Comparison of ENCODE assay signal across 26 cellular contexts in the genomic region with DNA sequence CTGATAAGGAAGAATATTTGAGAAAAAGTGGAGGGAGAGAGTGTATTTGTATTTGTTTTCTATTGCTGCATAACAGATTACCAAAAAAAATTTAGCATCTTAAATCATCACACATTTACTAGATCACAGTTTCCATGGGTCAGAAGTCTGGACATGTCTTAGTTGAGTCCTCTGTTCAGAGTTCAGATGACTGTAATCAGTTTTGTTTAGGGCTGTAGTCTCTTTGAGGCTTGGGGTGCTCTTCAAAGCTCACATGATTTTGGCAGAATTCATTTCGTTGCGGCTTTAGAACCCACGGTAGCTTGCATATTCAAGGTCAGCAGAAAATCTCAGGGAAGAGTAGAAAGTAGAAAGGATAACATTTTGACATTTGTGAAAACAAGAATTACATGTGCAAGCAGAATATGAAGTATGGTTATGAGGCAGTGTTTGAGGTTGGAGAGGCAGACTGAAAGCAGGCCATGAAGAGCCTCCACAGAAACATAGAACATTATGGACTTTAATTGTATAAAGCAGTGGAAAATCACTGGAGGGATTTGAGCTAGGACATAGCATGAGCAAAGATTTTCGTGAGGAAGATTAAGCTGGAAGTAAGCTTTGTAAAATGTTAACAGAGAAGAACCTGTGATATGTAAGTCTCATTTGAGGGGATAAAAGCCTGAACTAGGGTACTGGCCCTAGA.
A peak's percentile ranks its signal among the peaks of the same experiment; 100 is the strongest.
DNase-seq lines count a peak whose midpoint lies in the region; ATAC-seq and TF ChIP-seq lines count a peak whose summit lies in the region.
"Had no signal": no experiment of that assay in that cellular context is flagged by ENCODE, and none has a peak within 500 bp of the region (broad histone marks: within the 10 kb centered on the region; RNA-seq: fewer than 3 reads in every experiment).

No MANE protein-coding gene starts in this region.

- no peaks in the 10 kb centered on the region for H3K27me3 ChIP-seq in tibial nerve
- H3K27me3 ChIP-seq: gastrocnemius medialis, Peyer's patch, right atrium auricular region, SJSA1, upper lobe of right lung had no signal

- peaks cover 4% of the 10 kb centered on the region for H3K4me1 Mint-ChIP-seq in mesothelial cell of epicardium
- no peaks in the 10 kb centered on the region for H3K4me1 Mint-ChIP-seq in activated T-helper 2 cell treated with anti-CD3 and anti-CD28 coated beads, Interferon-gamma antibody, Interleukin-2, Interleukin-4, amounts not matched to agents 10 μg/mL and 5 μg/mL and 100 μg/mL, durations not matched to agents 14 hours and 24 hours and 36 hours (ENCODE audit: low read depth)
- H3K4me1 Mint-ChIP-seq in activated naive CD8-positive, alpha-beta T cell treated with anti-CD3 and anti-CD28 coated beads, Interleukin-2, amount 50 U/mL, for 24 hours = no peaks in the 10 kb centered on the region
- H3K4me1 Mint-ChIP-seq: CD14-positive monocyte had no signal

- H3K36me3 Mint-ChIP-seq in mesothelial cell of epicardium = no peaks in the 10 kb centered on the region
- no peaks in the 10 kb centered on the region for H3K36me3 Mint-ChIP-seq in activated T-helper 2 cell treated with anti-CD3 and anti-CD28 coated beads, Interferon-gamma antibody, Interleukin-2, Interleukin-4, amounts not matched to agents 10 μg/mL and 5 μg/mL and 100 μg/mL, durations not matched to agents 14 hours and 24 hours and 36 hours (ENCODE audit: low read depth)
- H3K36me3 Mint-ChIP-seq in activated naive CD8-positive, alpha-beta T cell treated with anti-CD3 and anti-CD28 coated beads, Interleukin-2, amount 50 U/mL, for 24 hours (ENCODE audit: low read depth) = peaks cover 11% of the 10 kb centered on the region

- no peaks in the 10 kb centered on the region for H3K9me3 ChIP-seq in tibial nerve
- H3K9me3 ChIP-seq: gastrocnemius medialis, lower lobe of right lung, Peyer's patch, SJSA1, upper lobe of right lung had no signal

- no peaks in the 10 kb centered on the region for H3K36me3 ChIP-seq in tibial nerve
- H3K36me3 ChIP-seq: gastrocnemius medialis, lower lobe of right lung, Peyer's patch, right atrium auricular region, SJSA1, upper lobe of right lung had no signal

- no peak for TF ChIP-seq CTCF in mesothelial cell of epicardium (IDR thresholded peaks at IDR 0.05; ENCODE audit: unreplicated experiment)
- TF ChIP-seq CTCF in tibial nerve (IDR thresholded peaks at IDR 0.05) = no peak

- H3K4me3 ChIP-seq in tibial nerve = no peak overlapping the region
- H3K4me3 ChIP-seq: gastrocnemius medialis, lower lobe of right lung, Peyer's patch, right atrium auricular region, SJSA1, upper lobe of right lung had no signal

- H3K4me3 Mint-ChIP-seq in mesothelial cell of epicardium = no peak overlapping the region
- H3K4me3 Mint-ChIP-seq in activated T-helper 2 cell treated with anti-CD3 and anti-CD28 coated beads, Interferon-gamma antibody, Interleukin-2, Interleukin-4, amounts not matched to agents 10 μg/mL and 5 μg/mL and 100 μg/mL, durations not matched to agents 14 hours and 24 hours and 36 hours (ENCODE audit: low read depth) = no peak overlapping the region
- no peak overlapping the region for H3K4me3 Mint-ChIP-seq in activated naive CD8-positive, alpha-beta T cell treated with anti-CD3 and anti-CD28 coated beads, Interleukin-2, amount 50 U/mL, for 24 hours
- H3K4me3 Mint-ChIP-seq: CD14-positive monocyte had no signal

- H3K27me3 Mint-ChIP-seq in mesothelial cell of epicardium (ENCODE audit: low read depth) = no peaks in the 10 kb centered on the region
- no peaks in the 10 kb centered on the region for H3K27me3 Mint-ChIP-seq in activated T-helper 2 cell treated with anti-CD3 and anti-CD28 coated beads, Interferon-gamma antibody, Interleukin-2, Interleukin-4, amounts not matched to agents 10 μg/mL and 5 μg/mL and 100 μg/mL, durations not matched to agents 14 hours and 24 hours and 36 hours (ENCODE audit: low read depth)
- H3K27me3 Mint-ChIP-seq in activated naive CD8-positive, alpha-beta T cell treated with anti-CD3 and anti-CD28 coated beads, Interleukin-2, amount 50 U/mL, for 24 hours = no peaks in the 10 kb centered on the region

- WGBS in tibial nerve, 2 donors = 81 to 88% methylated on average over 4 of the region's 4 CpGs

- intact Hi-C loops in activated T-helper 2 cell treated with anti-CD3 and anti-CD28 coated beads, Interferon-gamma antibody, Interleukin-2, Interleukin-4, amounts not matched to agents 10 μg/mL and 5 μg/mL and 100 μg/mL, durations not matched to agents 14 hours and 24 hours and 36 hours (cut with micrococcal nuclease) = no loop called here

- TF ChIP-seq EP300 in tibial nerve (IDR thresholded peaks at IDR 0.05) = no peak

- peak; percentile 67 for ATAC-seq in HG02610 (IDR thresholded peaks at IDR 0.05; ENCODE audit: unreplicated experiment)
- no peak for ATAC-seq in activated naive CD8-positive, alpha-beta T cell treated with anti-CD3 and anti-CD28 coated beads, Interleukin-2, amount 50 U/mL, for 24 hours
- ATAC-seq: gastrocnemius medialis, lower lobe of right lung, upper lobe of right lung had no signal

- peak overlapping the region; percentile 1 for H3K27ac Mint-ChIP-seq in mesothelial cell of epicardium
- no peak overlapping the region for H3K27ac Mint-ChIP-seq in activated T-helper 2 cell treated with anti-CD3 and anti-CD28 coated beads, Interferon-gamma antibody, Interleukin-2, Interleukin-4, amounts not matched to agents 10 μg/mL and 5 μg/mL and 100 μg/mL, durations not matched to agents 14 hours and 24 hours and 36 hours
- H3K27ac Mint-ChIP-seq in activated naive CD8-positive, alpha-beta T cell treated with anti-CD3 and anti-CD28 coated beads, Interleukin-2, amount 50 U/mL, for 24 hours = no peak overlapping the region

- no peak for TF ChIP-seq POLR2A in tibial nerve (IDR thresholded peaks at IDR 0.05)

- DNase-seq in Ammon's horn (ENCODE audit: low spot score) (peak; percentile 2), cerebellar cortex (ENCODE audit: low spot score) (peak; percentile 70), mesothelial cell of epicardium (ENCODE audit: low spot score in 2 of 2, unreplicated experiment in 2 of 2) (no peak), HK-2 (ENCODE audit: unreplicated experiment) (no peak), tibial nerve (ENCODE audit: low spot score in 2 of 2) (no peak)
- DNase-seq in activated T-helper 2 cell treated with anti-CD3 and anti-CD28 coated beads, Interferon-gamma antibody, Interleukin-2, Interleukin-4, amounts not matched to agents 10 μg/mL and 5 μg/mL and 100 μg/mL, durations not matched to agents 14 hours and 24 hours and 36 hours (ENCODE audit: low spot score) = no peak
- DNase-seq in activated naive CD8-positive, alpha-beta T cell treated with anti-CD3 and anti-CD28 coated beads, Interleukin-2, amount 50 U/mL, for 24 hours = no peak
- DNase-seq: activated CD4-positive, alpha-beta T cell treated with anti-CD3 and anti-CD28 coated beads, Interleukin-2, amount 50 U/mL, for 1 hour; amniotic stem cell; DMS 273 treated with DMSO at 0.1 percent for 48 hours; gastrocnemius medialis; GDM1; H7; hypothalamus; lower lobe of right lung; MM.1S; NCI-H1436; NCI-H510A; NK-92 treated with Interleukin-12 subunit alpha and Interleukin-12 subunit beta, amount 100 ng/mL, for 24 hours; Peyer's patch; stimulated activated CD4-positive, alpha-beta T cell treated with anti-CD3 and anti-CD28 coated beads, Interleukin-4, amount 100 ng/mL, for 4 hours; upper lobe of right lung had no signal

- H3K27ac ChIP-seq in tibial nerve = no peak overlapping the region
- H3K27ac ChIP-seq: gastrocnemius medialis, lower lobe of right lung, Peyer's patch, SJSA1, upper lobe of right lung had no signal

- H3K9me3 Mint-ChIP-seq in mesothelial cell of epicardium = peaks cover 8% of the 10 kb centered on the region
- peaks cover 8% of the 10 kb centered on the region for H3K9me3 Mint-ChIP-seq in activated T-helper 2 cell treated with anti-CD3 and anti-CD28 coated beads, Interferon-gamma antibody, Interleukin-2, Interleukin-4, amounts not matched to agents 10 μg/mL and 5 μg/mL and 100 μg/mL, durations not matched to agents 14 hours and 24 hours and 36 hours
- peaks cover 11% of the 10 kb centered on the region for H3K9me3 Mint-ChIP-seq in activated naive CD8-positive, alpha-beta T cell treated with anti-CD3 and anti-CD28 coated beads, Interleukin-2, amount 50 U/mL, for 24 hours

- H3K4me1 ChIP-seq in tibial nerve = no peaks in the 10 kb centered on the region
- H3K4me1 ChIP-seq: gastrocnemius medialis, lower lobe of right lung, Peyer's patch, right atrium auricular region, SJSA1, upper lobe of right lung had no signal

Comparison
In these comparisons a context has a peak if more than half of its experiments do, and no peak if none do; other contexts are left out.
1. DNase-seq: peak in Ammon's horn (single experiment) and cerebellar cortex (single experiment); none in mesothelial cell of epicardium (0 of 2), activated T-helper 2 cell treated with anti-CD3 and anti-CD28 coated beads, Interferon-gamma antibody, Interleukin-2, Interleukin-4, amounts not matched to agents 10 μg/mL and 5 μg/mL and 100 μg/mL, durations not matched to agents 14 hours and 24 hours and 36 hours (single experiment), activated naive CD8-positive, alpha-beta T cell treated with anti-CD3 and anti-CD28 coated beads, Interleukin-2, amount 50 U/mL, for 24 hours (single experiment), HK-2 (single experiment) and tibial nerve (0 of 2).